In the genomic region with DNA sequence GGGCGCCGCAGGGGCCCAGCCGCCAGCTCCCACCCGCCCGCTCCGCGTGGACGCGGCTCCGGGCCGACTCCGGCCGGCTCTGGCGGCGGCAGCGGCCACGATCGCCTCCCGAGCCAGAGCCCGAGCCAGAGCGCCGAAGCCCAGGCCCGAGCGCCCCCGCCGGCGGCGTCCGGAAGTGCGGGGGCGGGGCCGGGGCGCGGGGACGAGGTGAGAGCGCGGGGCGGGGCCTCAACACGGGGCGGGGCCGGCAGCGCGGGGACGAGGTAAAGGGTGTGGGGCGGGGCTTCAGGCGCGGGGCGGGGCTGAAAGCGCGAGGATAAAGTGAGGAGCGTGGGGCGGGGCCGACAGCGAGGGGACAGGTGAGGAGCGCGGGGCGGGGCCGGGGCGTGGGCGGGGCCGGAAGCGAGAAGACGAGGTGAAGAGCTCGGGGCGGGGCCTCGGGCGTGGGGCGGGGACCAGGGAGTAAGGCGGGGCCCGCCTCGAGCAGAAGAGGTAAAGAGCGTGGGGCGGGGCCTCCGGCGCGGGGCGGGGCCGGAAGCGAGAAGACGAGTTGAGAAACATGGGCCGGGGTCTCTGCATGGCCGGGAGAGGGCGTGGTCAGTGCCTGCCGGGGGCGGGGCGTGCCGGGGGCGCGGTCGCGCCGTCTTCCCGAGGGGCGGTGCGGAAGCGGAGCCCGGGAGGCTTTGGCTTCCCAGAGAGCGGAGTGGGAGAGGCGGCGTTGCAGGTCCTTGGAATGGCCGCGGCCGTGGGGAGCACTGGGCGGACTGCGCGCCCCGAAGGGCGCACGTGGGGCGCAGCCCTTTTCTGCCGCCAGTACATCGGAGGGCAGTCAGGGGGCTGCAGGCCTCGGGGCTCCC, we compare ENCODE assay signal across 8 cellular contexts. TPM values are rescaled to one million over a fixed set of nuclear protein-coding genes. Genes with fewer than 3 reads are reported as not detected.
A peak's percentile ranks its signal among the peaks of the same experiment; 100 is the strongest.
DNase-seq lines count a peak whose midpoint lies in the region; ATAC-seq and TF ChIP-seq lines count a peak whose summit lies in the region.

A gene with protein sequence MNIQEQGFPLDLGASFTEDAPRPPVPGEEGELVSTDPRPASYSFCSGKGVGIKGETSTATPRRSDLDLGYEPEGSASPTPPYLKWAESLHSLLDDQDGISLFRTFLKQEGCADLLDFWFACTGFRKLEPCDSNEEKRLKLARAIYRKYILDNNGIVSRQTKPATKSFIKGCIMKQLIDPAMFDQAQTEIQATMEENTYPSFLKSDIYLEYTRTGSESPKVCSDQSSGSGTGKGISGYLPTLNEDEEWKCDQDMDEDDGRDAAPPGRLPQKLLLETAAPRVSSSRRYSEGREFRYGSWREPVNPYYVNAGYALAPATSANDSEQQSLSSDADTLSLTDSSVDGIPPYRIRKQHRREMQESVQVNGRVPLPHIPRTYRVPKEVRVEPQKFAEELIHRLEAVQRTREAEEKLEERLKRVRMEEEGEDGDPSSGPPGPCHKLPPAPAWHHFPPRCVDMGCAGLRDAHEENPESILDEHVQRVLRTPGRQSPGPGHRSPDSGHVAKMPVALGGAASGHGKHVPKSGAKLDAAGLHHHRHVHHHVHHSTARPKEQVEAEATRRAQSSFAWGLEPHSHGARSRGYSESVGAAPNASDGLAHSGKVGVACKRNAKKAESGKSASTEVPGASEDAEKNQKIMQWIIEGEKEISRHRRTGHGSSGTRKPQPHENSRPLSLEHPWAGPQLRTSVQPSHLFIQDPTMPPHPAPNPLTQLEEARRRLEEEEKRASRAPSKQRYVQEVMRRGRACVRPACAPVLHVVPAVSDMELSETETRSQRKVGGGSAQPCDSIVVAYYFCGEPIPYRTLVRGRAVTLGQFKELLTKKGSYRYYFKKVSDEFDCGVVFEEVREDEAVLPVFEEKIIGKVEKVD (minus strand): TSS at position 177 of the 857 bp plus-strand sequence. CDS start 5,698 bp downstream, outside the sequence.

- peak within 1 kb of the TSS; percentile 74 for H3K4me3 Mint-ChIP-seq in activated T-helper 17 cell treated with anti-CD3 and anti-CD28 coated beads, Interleukin-2, amount 50 U/mL, for 72 hours
- peak within 1 kb of the TSS; percentile 81 to 98 (median 92) for H3K4me3 Mint-ChIP-seq in naive thymus-derived CD8-positive, alpha-beta T cell
- peak within 1 kb of the TSS; percentile 82 to 84 for H3K4me3 Mint-ChIP-seq in stimulated activated naive B cell treated with anti-CD40 and anti-IgM and Interleukin-4, amounts not matched to agents 10 μg/mL and 1 μg/mL and 100 μg/mL, for 72 hours

- TF ChIP-seq CTCF in RWPE1 (conservative IDR thresholded peaks at IDR 0.05; ENCODE audit: low read depth) (peak; percentile 79), fibroblast of mammary gland (conservative IDR thresholded peaks at IDR 0.05; ENCODE audit: control insufficient read depth, insufficient read depth, low read depth, low read length) (no peak)

- DNase-seq in DMS79 (lab: John Stamatoyannopoulos, UW): peak; percentile 95
- peak; percentile 99 for DNase-seq in LoVo (ENCODE audit: low spot score)
- peak; percentile 83 for DNase-seq in RWPE1 (ENCODE audit: low spot score)
- DNase-seq in fibroblast of mammary gland (ENCODE audit: low read depth): peak; percentile 81
- peak; percentile 94 to 100 (median 100) for DNase-seq in naive thymus-derived CD8-positive, alpha-beta T cell
- DNase-seq in stimulated activated naive B cell treated with anti-CD40 and anti-IgM and Interleukin-4, amounts not matched to agents 10 μg/mL and 1 μg/mL and 100 μg/mL, for 72 hours: peak; percentile 97

- H3K27ac Mint-ChIP-seq in activated T-helper 17 cell treated with anti-CD3 and anti-CD28 coated beads, Interleukin-2, amount 50 U/mL, for 72 hours: no peak within 1 kb of the TSS
- H3K27ac Mint-ChIP-seq in naive thymus-derived CD8-positive, alpha-beta T cell: peak within 1 kb of the TSS in 9 of 10 donors; percentile 85 to 97 (median 96)
- peak within 1 kb of the TSS; percentile 84 for H3K27ac Mint-ChIP-seq in stimulated activated naive B cell treated with anti-CD40 and anti-IgM and Interleukin-4, amounts not matched to agents 10 μg/mL and 1 μg/mL and 100 μg/mL, for 72 hours

- CTCF ChIA-PET in RWPE1 (lab: Yijun Ruan, JAX): interaction anchor here (0.6 to 2.0 kb wide), 4 partner anchors 9 to 50 kb away, joined by 3 to 4 read pairs (median 4); no protein-coding TSS in a partner anchor

- no peaks in the 10 kb centered on the region for H3K9me3 Mint-ChIP-seq in activated T-helper 17 cell treated with anti-CD3 and anti-CD28 coated beads, Interleukin-2, amount 50 U/mL, for 72 hours
- no peaks in the 10 kb centered on the region for H3K9me3 Mint-ChIP-seq in naive thymus-derived CD8-positive, alpha-beta T cell
- H3K9me3 Mint-ChIP-seq in stimulated activated naive B cell treated with anti-CD40 and anti-IgM and Interleukin-4, amounts not matched to agents 10 μg/mL and 1 μg/mL and 100 μg/mL, for 72 hours: no peaks in the 10 kb centered on the region

- peaks cover 16% of the 10 kb centered on the region for H3K4me1 Mint-ChIP-seq in activated T-helper 17 cell treated with anti-CD3 and anti-CD28 coated beads, Interleukin-2, amount 50 U/mL, for 72 hours
- H3K4me1 Mint-ChIP-seq in naive thymus-derived CD8-positive, alpha-beta T cell: peaks cover 20 to 71% (median 55%) of the 10 kb centered on the region in 4 donors
- peaks cover 15 to 37% of the 10 kb centered on the region in 2 donors for H3K4me1 Mint-ChIP-seq in stimulated activated naive B cell treated with anti-CD40 and anti-IgM and Interleukin-4, amounts not matched to agents 10 μg/mL and 1 μg/mL and 100 μg/mL, for 72 hours

- H3K36me3 Mint-ChIP-seq in activated T-helper 17 cell treated with anti-CD3 and anti-CD28 coated beads, Interleukin-2, amount 50 U/mL, for 72 hours (ENCODE audit: low read depth): peaks cover 14% of the 10 kb centered on the region
- peaks cover 0 to 15% (median 0%) of the 10 kb centered on the region in 3 donors for H3K36me3 Mint-ChIP-seq in naive thymus-derived CD8-positive, alpha-beta T cell
- H3K36me3 Mint-ChIP-seq in stimulated activated naive B cell treated with anti-CD40 and anti-IgM and Interleukin-4, amounts not matched to agents 10 μg/mL and 1 μg/mL and 100 μg/mL, for 72 hours: peaks cover 5 to 10% of the 10 kb centered on the region in 2 donors

- ATAC-seq in GM21825 (IDR thresholded peaks at IDR 0.05; ENCODE audit: unreplicated experiment): peak; percentile 48
- peak; percentile 83 for ATAC-seq in activated T-helper 17 cell treated with anti-CD3 and anti-CD28 coated beads, Interleukin-2, amount 50 U/mL, for 72 hours (replicated peaks)
- peak; percentile 69 to 78 for ATAC-seq in naive thymus-derived CD8-positive, alpha-beta T cell
- peak; percentile 75 to 82 for ATAC-seq in stimulated activated naive B cell treated with anti-CD40 and anti-IgM and Interleukin-4, amounts not matched to agents 10 μg/mL and 1 μg/mL and 100 μg/mL, for 72 hours (replicated peaks)

- H3K27me3 Mint-ChIP-seq in activated T-helper 17 cell treated with anti-CD3 and anti-CD28 coated beads, Interleukin-2, amount 50 U/mL, for 72 hours: no peaks in the 10 kb centered on the region
- H3K27me3 Mint-ChIP-seq in naive thymus-derived CD8-positive, alpha-beta T cell: no peaks in the 10 kb centered on the region
- H3K27me3 Mint-ChIP-seq in stimulated activated naive B cell treated with anti-CD40 and anti-IgM and Interleukin-4, amounts not matched to agents 10 μg/mL and 1 μg/mL and 100 μg/mL, for 72 hours: no peaks in the 10 kb centered on the region

- POLR2A ChIA-PET in RWPE1 (lab: Yijun Ruan, JAX; ENCODE audit: low non-redundant PET): interaction anchor here (0.7 kb wide), 1 partner anchor 152 kb away, joined by 3 read pairs; no protein-coding TSS in a partner anchor
- POLR2A ChIA-PET in naive thymus-derived CD8-positive, alpha-beta T cell (lab: Charles Lee): interaction anchor here (0.6 to 4.8 kb wide), 16 partner anchors 10 to 1068 kb away, joined by 3 to 24 read pairs (median 4); a partner anchor contains a TSS

- H3K4me3 ChIP-seq in fibroblast of mammary gland (ENCODE audit: control insufficient read depth, low read depth, low read length): peak within 1 kb of the TSS; percentile 67

- H3K27ac ChIP-seq in RWPE1: peak within 1 kb of the TSS; percentile 94

RNA-seq across cellular contexts. Expression of the gene that starts here (rescaled TPM):
- total RNA-seq in activated T-helper 17 cell treated with anti-CD3 and anti-CD28 coated beads, Interleukin-2, amount 50 U/mL, for 72 hours: 10 to 100 TPM; 16.2 to 18.4 TPM
- 10 to 100 TPM; 40.7 to 44.0 TPM for total RNA-seq in naive thymus-derived CD8-positive, alpha-beta T cell
- polyA plus RNA-seq in naive thymus-derived CD8-positive, alpha-beta T cell: 1 to 10 TPM; 1.6 to 4.1 (median 2.2) TPM

Comparison
In these comparisons a context has a peak if more than half of its experiments do, and no peak if none do; other contexts are left out.
1. Peak in every context shown above with its lines: DNase-seq, ATAC-seq, H3K4me3 ChIP-seq and H3K27ac ChIP-seq.